Comparison of ENCODE assay signal across 1 cellular context in genomic region chr6:36829919-36830544, GRCh38.
TF ChIP-seq lines count a peak whose summit lies in the region.

No MANE protein-coding gene starts in this region.

TF ChIP-seq in SK-N-SH treated with all-trans-retinoic acid at 6 μM for 48 hours, 23 proteins besides CTCF, POLR2A, EP300 and RAD21 (continued from another document):
- TF ChIP-seq CSRNP3 (CRISPR knock-in tag; IDR thresholded peaks at IDR 0.05) (no peak), POU6F1 (CRISPR knock-in tag; IDR thresholded peaks at IDR 0.05; ENCODE audit: borderline replicate concordance, low read depth) (no peak), ZFP3 (CRISPR knock-in tag; IDR thresholded peaks at IDR 0.05) (no peak), ZFP30 (CRISPR knock-in tag; IDR thresholded peaks at IDR 0.05) (no peak)
